In the genomic region with DNA sequence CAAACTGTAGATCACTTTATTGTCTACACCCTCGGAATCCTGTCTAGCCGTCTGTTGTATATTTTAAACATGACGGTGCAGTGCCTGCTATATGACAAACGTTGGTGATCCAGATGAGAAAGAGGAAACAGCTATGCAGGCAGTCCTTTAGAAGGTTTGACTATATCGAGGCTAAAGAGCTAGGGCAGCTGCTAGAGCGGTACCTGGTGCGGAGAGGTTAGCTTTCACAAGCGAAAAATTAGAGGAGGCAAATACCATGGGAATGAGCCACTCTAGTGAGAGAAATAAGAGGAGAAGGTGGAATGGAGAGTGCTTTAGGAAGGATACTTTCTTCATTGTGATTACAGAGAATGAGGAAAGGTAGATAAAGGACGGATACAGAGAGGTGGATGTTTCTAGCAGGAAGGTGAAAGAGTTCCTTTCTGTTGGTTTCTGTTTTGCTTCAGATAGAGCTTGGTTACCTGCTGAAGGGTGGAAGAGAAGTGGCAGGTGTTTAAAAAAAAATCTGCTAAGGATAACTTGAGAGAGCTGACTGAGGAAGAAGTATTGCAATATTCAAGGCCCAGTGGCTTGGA, we compare ENCODE assay signal across 8 cellular contexts.
A peak's percentile ranks its signal among the peaks of the same experiment; 100 is the strongest.
DNase-seq lines count a peak whose midpoint lies in the region; ATAC-seq and TF ChIP-seq lines count a peak whose summit lies in the region.

No MANE protein-coding gene starts in this region.

- H3K27ac ChIP-seq in layer of hippocampus (ENCODE audit: low read depth, low read length) (peak overlapping the region; percentile 95), subcutaneous abdominal adipose tissue (ENCODE audit: low read depth, low read length) (peak overlapping the region; percentile 96)

- H3K27me3 ChIP-seq in layer of hippocampus (ENCODE audit: control insufficient read depth, insufficient read depth, low read length) (no peaks in the 10 kb centered on the region), subcutaneous abdominal adipose tissue (ENCODE audit: control insufficient read depth in 5 of 5, insufficient read depth in 4 of 5, low read length in 5 of 5) (no peaks in the 10 kb centered on the region)

- H3K27me3 Mint-ChIP-seq in activated naive CD4-positive, alpha-beta T cell treated with anti-CD3 and anti-CD28 coated beads, Interleukin-2, amount 50 U/mL, for 24 hours, result no peaks in the 10 kb centered on the region

- peaks cover 41% of the 10 kb centered on the region for H3K4me1 Mint-ChIP-seq in activated naive CD4-positive, alpha-beta T cell treated with anti-CD3 and anti-CD28 coated beads, Interleukin-2, amount 50 U/mL, for 24 hours

- H3K36me3 ChIP-seq in subcutaneous abdominal adipose tissue (ENCODE audit: control insufficient read depth in 5 of 5, insufficient read depth in 5 of 5, low read length in 5 of 5), result no peaks in the 10 kb centered on the region

- no peaks in the 10 kb centered on the region for H3K9me3 Mint-ChIP-seq in activated naive CD4-positive, alpha-beta T cell treated with anti-CD3 and anti-CD28 coated beads, Interleukin-2, amount 50 U/mL, for 24 hours

- ATAC-seq in HG03196 (IDR thresholded peaks at IDR 0.05; ENCODE audit: unreplicated experiment), result no peak

- no peak for DNase-seq in activated naive CD4-positive, alpha-beta T cell treated with Interleukin-2 at 50 U/mL for 16 hours
- peak; percentile 31 for DNase-seq in NCI-H2029 (lab: John Stamatoyannopoulos, UW)
- DNase-seq in astrocyte of the cerebellum (ENCODE audit: low read depth), result no peak
- DNase-seq in NCI-H1105 treated with DMSO at 0.1 percent for 48 hours (lab: John Stamatoyannopoulos, UW), result no peak

- peak overlapping the region; percentile 90 for H3K4me3 Mint-ChIP-seq in activated naive CD4-positive, alpha-beta T cell treated with anti-CD3 and anti-CD28 coated beads, Interleukin-2, amount 50 U/mL, for 24 hours

- TF ChIP-seq CTCF in astrocyte of the cerebellum (IDR thresholded peaks at IDR 0.05; ENCODE audit: low read depth, low read length, missing control alignments), result no peak

- H3K36me3 Mint-ChIP-seq in activated naive CD4-positive, alpha-beta T cell treated with anti-CD3 and anti-CD28 coated beads, Interleukin-2, amount 50 U/mL, for 24 hours, result peaks cover 1% of the 10 kb centered on the region

- no peaks in the 10 kb centered on the region for H3K9me3 ChIP-seq in subcutaneous abdominal adipose tissue (ENCODE audit: control insufficient read depth in 5 of 5, low read length in 5 of 5)

- peak overlapping the region; percentile 72 for H3K4me3 ChIP-seq in astrocyte of the cerebellum (ENCODE audit: low read depth, low read length)
- H3K4me3 ChIP-seq in subcutaneous abdominal adipose tissue (ENCODE audit: low read depth in 1 of 5, low read length in 5 of 5), result peak overlapping the region; percentile 82 to 91 (median 89)

- in situ Hi-C loops in astrocyte of the cerebellum (cut with HindIII; ENCODE audit: low sequenced_read_pairs), result no loop called here

- peak overlapping the region; percentile 41 to 99 (median 96) for H3K9ac ChIP-seq in subcutaneous abdominal adipose tissue (ENCODE audit: low read length in 5 of 5)

- peaks cover 0 to 25% (median 22%) of the 10 kb centered on the region in 5 donors for H3K4me1 ChIP-seq in subcutaneous abdominal adipose tissue (ENCODE audit: control insufficient read depth in 5 of 5, insufficient read depth in 5 of 5, low read length in 5 of 5)

- H3K27ac Mint-ChIP-seq in activated naive CD4-positive, alpha-beta T cell treated with anti-CD3 and anti-CD28 coated beads, Interleukin-2, amount 50 U/mL, for 24 hours, result peak overlapping the region; percentile 96
